ENCODE assay signal across 20 cellular contexts in the genomic region with DNA sequence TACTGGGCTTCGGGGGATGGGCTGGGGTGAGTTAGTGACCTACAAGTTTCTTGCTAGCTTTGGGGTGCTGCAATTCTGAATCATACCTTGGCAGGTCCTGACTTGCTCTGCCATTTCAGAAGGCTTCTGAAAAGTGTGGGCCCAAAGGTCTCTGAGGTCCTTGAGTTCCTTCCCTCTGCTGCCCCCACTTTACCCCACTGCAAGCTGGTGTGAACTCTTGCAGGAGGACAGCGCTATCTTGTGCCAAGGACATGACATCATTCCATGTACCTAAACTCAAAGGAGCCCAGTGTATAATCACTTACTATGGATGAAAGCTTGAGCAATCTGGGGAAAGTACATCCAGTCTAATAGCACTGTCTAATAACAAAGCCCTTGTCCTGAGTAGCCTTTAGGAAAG.
DNase-seq lines count a peak whose midpoint lies in the region; ATAC-seq, FAIRE-seq and TF ChIP-seq lines count a peak whose summit lies in the region.
"Had no signal": no experiment of that assay in that cellular context is flagged by ENCODE, and none has a peak within 500 bp of the region (broad histone marks: within the 10 kb centered on the region; RNA-seq: fewer than 3 reads in every experiment).

No MANE protein-coding gene starts in this region.

- H3K27me3 ChIP-seq in heart left ventricle (peaks cover 0 to 30% (median 9%) of the 10 kb centered on the region in 9 donors), right cardiac atrium (ENCODE audit: control insufficient read depth, insufficient read depth) (peaks cover 3% of the 10 kb centered on the region)
- H3K27me3 ChIP-seq: vagina had no signal

- H3K9me3 Mint-ChIP-seq in T-helper 2 cell treated with Interferon-gamma antibody and Interleukin-4, amounts not matched to agents 5 μg/mL and 100 μg/mL, for 36 hours = no peaks in the 10 kb centered on the region
- H3K9me3 Mint-ChIP-seq: activated CD4-positive, alpha-beta memory T cell treated with anti-CD3 and anti-CD28 coated beads for 36 hours; activated naive CD4-positive, alpha-beta T cell treated with anti-CD3 and anti-CD28 coated beads, Interleukin-2, amount 50 U/mL, for 24 hours; activated T-cell treated with anti-CD3 and anti-CD28 coated beads, Interleukin-2, amount 50 U/mL, for 24 hours had no signal

- no peaks in the 10 kb centered on the region for H3K36me3 ChIP-seq in heart left ventricle
- H3K36me3 ChIP-seq: brain microvascular endothelial cell, vagina had no signal

- H3K4me3 ChIP-seq in heart left ventricle (no peak overlapping the region), right cardiac atrium (ENCODE audit: low read length) (no peak overlapping the region)
- H3K4me3 ChIP-seq: vagina had no signal

- intact Hi-C loops in heart left ventricle (cut with DNase I) = no loop called here
- intact Hi-C loops in right cardiac atrium (cut with DNase I) = no loop called here

- TF ChIP-seq POLR2A in heart left ventricle (IDR thresholded peaks at IDR 0.05) = no peak

- H3K4me3 Mint-ChIP-seq in T-helper 2 cell treated with Interferon-gamma antibody and Interleukin-4, amounts not matched to agents 5 μg/mL and 100 μg/mL, for 36 hours = no peak overlapping the region
- H3K4me3 Mint-ChIP-seq: activated CD4-positive, alpha-beta memory T cell treated with anti-CD3 and anti-CD28 coated beads for 36 hours; activated naive CD4-positive, alpha-beta T cell treated with anti-CD3 and anti-CD28 coated beads, Interleukin-2, amount 50 U/mL, for 24 hours; activated T-cell treated with anti-CD3 and anti-CD28 coated beads, Interleukin-2, amount 50 U/mL, for 24 hours; CD4-positive, alpha-beta memory T cell had no signal

- FAIRE-seq in HTR-8/SVneo (lab: Jason Lieb, UNC) = no peak

- H3K27me3 Mint-ChIP-seq in T-helper 2 cell treated with Interferon-gamma antibody and Interleukin-4, amounts not matched to agents 5 μg/mL and 100 μg/mL, for 36 hours (ENCODE audit: low read depth) = peaks cover 64% of the 10 kb centered on the region

- no peaks in the 10 kb centered on the region for H3K9me3 ChIP-seq in heart left ventricle
- no peaks in the 10 kb centered on the region for H3K9me3 ChIP-seq in right cardiac atrium (ENCODE audit: control insufficient read depth, low read length)
- H3K9me3 ChIP-seq: SK-N-SH, vagina had no signal

- H3K4me1 ChIP-seq in heart left ventricle (peaks cover 0 to 28% (median 16%) of the 10 kb centered on the region in 12 donors), right cardiac atrium (ENCODE audit: control insufficient read depth, insufficient read depth, low read length) (peaks cover 3% of the 10 kb centered on the region)

- no peak for TF ChIP-seq CTCF in heart left ventricle (IDR thresholded peaks at IDR 0.05)

- DNase-seq in heart left ventricle (peak in 1 of 5 donors; percentile 40), right cardiac atrium (no peak), astrocyte of the hippocampus (ENCODE audit: low read depth, low spot score) (peak; percentile 44), iris pigment epithelial cell (ENCODE audit: low read depth) (peak; percentile 35), dedifferentiated amniotic fluid mesenchymal stem cell (ENCODE audit: extremely low spot score) (no peak), HTR-8/SVneo (ENCODE audit: insufficient read length, low spot score) (no peak), caudate nucleus (lab: John Stamatoyannopoulos, UW) (no peak)
- no peak for DNase-seq in T-helper 2 cell treated with Interferon-gamma antibody and Interleukin-4, amounts not matched to agents 5 μg/mL and 100 μg/mL, for 36 hours (ENCODE audit: low spot score)
- DNase-seq: activated CD4-positive, alpha-beta memory T cell treated with anti-CD3 and anti-CD28 coated beads for 36 hours; activated T-cell treated with anti-CD3 and anti-CD28 coated beads, Interleukin-2, amount 50 U/mL, for 24 hours; brain microvascular endothelial cell; CD4-positive, alpha-beta memory T cell; NCI-H1694; NCI-H510A; OCI-M1; SK-N-SH had no signal

- H3K27ac Mint-ChIP-seq in T-helper 2 cell treated with Interferon-gamma antibody and Interleukin-4, amounts not matched to agents 5 μg/mL and 100 μg/mL, for 36 hours = no peak overlapping the region
- H3K27ac Mint-ChIP-seq: activated CD4-positive, alpha-beta memory T cell treated with anti-CD3 and anti-CD28 coated beads for 36 hours; activated naive CD4-positive, alpha-beta T cell treated with anti-CD3 and anti-CD28 coated beads, Interleukin-2, amount 50 U/mL, for 24 hours; activated T-cell treated with anti-CD3 and anti-CD28 coated beads, Interleukin-2, amount 50 U/mL, for 24 hours; CD4-positive, alpha-beta memory T cell had no signal

- no peaks in the 10 kb centered on the region for H3K36me3 Mint-ChIP-seq in T-helper 2 cell treated with Interferon-gamma antibody and Interleukin-4, amounts not matched to agents 5 μg/mL and 100 μg/mL, for 36 hours (ENCODE audit: low read depth)
- H3K36me3 Mint-ChIP-seq: activated CD4-positive, alpha-beta memory T cell treated with anti-CD3 and anti-CD28 coated beads for 36 hours; activated naive CD4-positive, alpha-beta T cell treated with anti-CD3 and anti-CD28 coated beads, Interleukin-2, amount 50 U/mL, for 24 hours; CD4-positive, alpha-beta memory T cell had no signal

- ATAC-seq in heart left ventricle = peak in 3 of 4 donors; percentile 20 to 86 (median 81)
- ATAC-seq in right cardiac atrium = no peak
- ATAC-seq: left colon, sciatic nerve had no signal

- H3K27ac ChIP-seq in heart left ventricle = no peak overlapping the region
- H3K27ac ChIP-seq in right cardiac atrium (ENCODE audit: low read length) = no peak overlapping the region
- H3K27ac ChIP-seq in caudate nucleus (ENCODE audit: low read depth, low read length) = no peak overlapping the region
- H3K27ac ChIP-seq: brain microvascular endothelial cell, vagina had no signal

- 88 to 96% (median 92%) methylated on average over 2 of the region's 2 CpGs for WGBS in heart left ventricle, 4 donors
- 87% methylated on average over 2 of the region's 2 CpGs for WGBS in right cardiac atrium

- H3K4me1 Mint-ChIP-seq in T-helper 2 cell treated with Interferon-gamma antibody and Interleukin-4, amounts not matched to agents 5 μg/mL and 100 μg/mL, for 36 hours (ENCODE audit: low read depth) = peaks cover 5% of the 10 kb centered on the region

Comparison
In these comparisons a context has a peak if more than half of its experiments do, and no peak if none do; other contexts are left out.
1. ATAC-seq: peak in heart left ventricle (3 of 4); none in right cardiac atrium (0 of 2).
2. DNase-seq: peak in astrocyte of the hippocampus (single experiment) and iris pigment epithelial cell (single experiment); none in right cardiac atrium (0 of 3), dedifferentiated amniotic fluid mesenchymal stem cell (single experiment), HTR-8/SVneo (single experiment), caudate nucleus (0 of 61) and T-helper 2 cell treated with Interferon-gamma antibody and Interleukin-4, amounts not matched to agents 5 μg/mL and 100 μg/mL, for 36 hours (single experiment).